Comparison of ENCODE assay signal across 8 cellular contexts in genomic region chr7:99979814-99980225, GRCh38. TPM values are rescaled to one million over a fixed set of nuclear protein-coding genes. Genes with fewer than 3 reads are reported as not detected.
DNase-seq lines count a peak whose midpoint lies in the region; ATAC-seq and TF ChIP-seq lines count a peak whose summit lies in the region.
"Not testable (repeated sequence)": the region's sequence is repeated elsewhere in the genome, so short reads cannot be mapped to it uniquely, and the experiment has no call there.

No MANE protein-coding gene starts in this region.

- intact Hi-C loops in CD4-positive, alpha-beta T cell (cut with DNase I, micrococcal nuclease) = loop anchor here (1.0 to 10.0 kb wide), 6 partner anchors 72 to 1307 kb away; partner anchors contain the start of genes CPSF4 (in 1 of the 2) and PTCD1 (in 1 of the 2)
- intact Hi-C loops in adrenal gland (cut with DNase I); Right ventricle myocardium inferior (cut with DNase I): not testable (repeated sequence)

- not testable (repeated sequence) for H3K9me3 Mint-ChIP-seq in CD4-positive, alpha-beta T cell

- ATAC-seq in CD4-positive, alpha-beta T cell (ENCODE audit: poor library complexity) = peak; percentile 76
- ATAC-seq in Right ventricle myocardium inferior = not testable (repeated sequence)
- peak; percentile 47 for ATAC-seq in omental fat pad (ENCODE audit: low FRiP score)

- H3K4me3 Mint-ChIP-seq in CD4-positive, alpha-beta T cell = not testable (repeated sequence)

- H3K27ac Mint-ChIP-seq in CD4-positive, alpha-beta T cell = not testable (repeated sequence)

- POLR2A ChIA-PET in CD4-positive, alpha-beta T cell (lab: Charles Lee) = not testable (repeated sequence)

- not testable (repeated sequence) for H3K4me1 Mint-ChIP-seq in CD4-positive, alpha-beta T cell (ENCODE audit: low read depth)

- H3K4me3 ChIP-seq in HFF-Myc (replicated peaks; ENCODE audit: low read depth, low read length); adrenal gland: not testable (repeated sequence)

- H3K27me3 ChIP-seq in CD4-positive, alpha-beta T cell (ENCODE audit: control insufficient read depth, insufficient read depth, low read length); adrenal gland: not testable (repeated sequence)

- peak; percentile 87 for TF ChIP-seq CTCF in CD4-positive, alpha-beta T cell (IDR thresholded peaks at IDR 0.05)
- peak; percentile 60 for TF ChIP-seq CTCF in HFF-Myc (IDR thresholded peaks at IDR 0.05; ENCODE audit: low read depth, low read length, missing control alignments)
- peak; percentile 52 to 84 (median 74) for TF ChIP-seq CTCF in adrenal gland (IDR thresholded peaks at IDR 0.05)
- peak in 1 of 3 donors; percentile 24 for TF ChIP-seq CTCF in omental fat pad (IDR thresholded peaks at IDR 0.05)

- CTCF ChIA-PET in CD4-positive, alpha-beta T cell (lab: Charles Lee) = interaction anchor here (0.7 to 1.4 kb wide), 7 partner anchors 14 to 153 kb away, joined by 3 to 4 read pairs (median 3); no protein-coding TSS in a partner anchor

- peaks cover 13% of the 10 kb centered on the region for H3K27me3 Mint-ChIP-seq in CD4-positive, alpha-beta T cell

- peak; percentile 48 to 76 (median 60) for DNase-seq in CD4-positive, alpha-beta T cell
- not testable (repeated sequence) for DNase-seq in HFF-Myc (ENCODE audit: extremely low read depth, low read depth)
- DNase-seq in NCI-H526 (lab: John Stamatoyannopoulos, UW) (peak; percentile 63 to 83), adrenal gland (peak; percentile 39 to 83 (median 58)), Right ventricle myocardium inferior (ENCODE audit: missing footprints) (peak; percentile 70), omental fat pad (ENCODE audit: low spot score) (peak; percentile 77)
- DNase-seq in activated CD4-positive, CD25-positive, alpha-beta regulatory T cell treated with anti-CD3 and anti-CD28 coated beads, Interleukin-2, amount 50 U/mL, for 72 hours = peak; percentile 68
- peak; percentile 40 to 53 for DNase-seq in stimulated activated CD8-positive, alpha-beta memory T cell treated with anti-CD3 and anti-CD28 coated beads, Interleukin-7, amount 100 ng/mL, for 1 hour (ENCODE audit: low read depth in 2 of 2)

- H3K27ac ChIP-seq in CD4-positive, alpha-beta T cell (ENCODE audit: low read depth, low read length); adrenal gland: not testable (repeated sequence)

- not testable (repeated sequence) for H3K36me3 Mint-ChIP-seq in CD4-positive, alpha-beta T cell (ENCODE audit: low read depth)

- not testable (repeated sequence) for H3K9me3 ChIP-seq in CD4-positive, alpha-beta T cell (ENCODE audit: control insufficient read depth, low read length); adrenal gland (replicated peaks in 1 of 3)

- 16 to 23% (median 19%) methylated on average over 3 to 8 of the region's 10 CpGs for WGBS in adrenal gland, 4 donors

- H3K4me1 ChIP-seq in adrenal gland (replicated peaks in 1 of 2) = not testable (repeated sequence)

- H3K36me3 ChIP-seq in adrenal gland (replicated peaks in 1 of 2) = not testable (repeated sequence)

- TF ChIP-seq POLR2A in adrenal gland (IDR thresholded peaks at IDR 0.05) = not testable (repeated sequence)

RNA-seq across cellular contexts. Expression of gene AZGP1, which starts 4.0 kb away (rescaled TPM):
- total RNA-seq in CD4-positive, alpha-beta T cell = not detected
- 1 to 10 TPM in 5 of 8 donors, under 1 TPM in 1, not detected in 2; 0.88 to 3.1 (median 2.0) TPM for total RNA-seq in adrenal gland
- 10 to 100 TPM in 1 of 3 donors, 1 to 10 TPM in 1, under 1 TPM in 1; 0.88 to 29.7 (median 3.9) TPM for polyA plus RNA-seq in adrenal gland
- total RNA-seq in Right ventricle myocardium inferior = 94.1 TPM
- total RNA-seq in omental fat pad = 100 to 1,000 TPM in 1 of 4 donors, 10 to 100 TPM in 3; 70.9 to 155 (median 92.1) TPM

RNA-seq across cellular contexts. Expression of gene ZKSCAN1, which starts 35.6 kb away (rescaled TPM):
- total RNA-seq in CD4-positive, alpha-beta T cell = 10 to 100 TPM; 42.3 to 45.0 TPM
- total RNA-seq in adrenal gland (100 to 1,000 TPM in 2 of 8 donors, 10 to 100 TPM in 6; 35.2 to 134 (median 75.7) TPM), Right ventricle myocardium inferior (36.1 TPM), omental fat pad (10 to 100 TPM; 21.5 to 34.5 (median 28.0) TPM)
- 10 to 100 TPM; 20.3 to 46.6 (median 38.7) TPM for polyA plus RNA-seq in adrenal gland

RNA-seq across cellular contexts. Expression of gene GJC3, which starts 50.4 kb away (rescaled TPM):
- total RNA-seq in CD4-positive, alpha-beta T cell = under 1 TPM; 0.25 to 0.36 TPM
- total RNA-seq in adrenal gland (not detected), Right ventricle myocardium inferior (0.30 TPM), omental fat pad (under 1 TPM in 2 of 4 donors, not detected in 2; 0.63 to 0.74 TPM)
- under 1 TPM; 0.27 to 0.40 (median 0.34) TPM for polyA plus RNA-seq in adrenal gland

Comparison
In these comparisons a context has a peak if more than half of its experiments do, and no peak if none do; other contexts are left out.
1. RNA of gene AZGP1, which starts 4.0 kb away (total RNA-seq): 94.1 TPM in Right ventricle myocardium inferior (single experiment) and 70.9 to 155 TPM in omental fat pad; 0.88 to 3.1 TPM in adrenal gland and not detected in CD4-positive, alpha-beta T cell; every median in the first group is over 10 times any median in the second.